ENCODE assay signal across 8 cellular contexts in genomic region chr22:22110548-22111266, GRCh38.
DNase-seq lines count a peak whose midpoint lies in the region; ATAC-seq and TF ChIP-seq lines count a peak whose summit lies in the region.

No MANE protein-coding gene starts in this region.

- TF ChIP-seq CTCF in AG09309 (IDR thresholded peaks at IDR 0.05; ENCODE audit: control insufficient read depth, insufficient read depth, low read depth, low read length, missing control alignments) (peak; percentile 56), GM10248 (IDR thresholded peaks at IDR 0.05; ENCODE audit: control extremely low read depth, extremely low read depth, low read depth, missing control alignments) (peak; percentile 56), H9 (conservative IDR thresholded peaks at IDR 0.05) (peak; percentile 57), retinal pigment epithelial cell (conservative IDR thresholded peaks at IDR 0.05; ENCODE audit: low read depth, low read length) (peak; percentile 79)
- peak; percentile 60 for TF ChIP-seq CTCF in activated CD8-positive, alpha-beta T cell treated with anti-CD3 and anti-CD28 coated beads for 36 hours (IDR thresholded peaks at IDR 0.05)

- H2BK120ac ChIP-seq in H9 (ENCODE audit: low read depth, low read length, poor library complexity, severe bottlenecking): no peak overlapping the region

- H3K27me3 Mint-ChIP-seq in H9 (ENCODE audit: low read depth): peaks cover 88% of the 10 kb centered on the region
- no peaks in the 10 kb centered on the region for H3K27me3 Mint-ChIP-seq in activated CD8-positive, alpha-beta T cell treated with anti-CD3 and anti-CD28 coated beads for 36 hours

- peaks cover 26% of the 10 kb centered on the region for H3K27me3 ChIP-seq in H9 (ENCODE audit: insufficient read depth, low read length)
- H3K27me3 ChIP-seq in Karpas-422 (ENCODE audit: low read length): no peaks in the 10 kb centered on the region

- H3K9me3 Mint-ChIP-seq in H9: no peaks in the 10 kb centered on the region
- no peaks in the 10 kb centered on the region for H3K9me3 Mint-ChIP-seq in activated CD8-positive, alpha-beta T cell treated with anti-CD3 and anti-CD28 coated beads for 36 hours

- H3K4me2 ChIP-seq in H9 (ENCODE audit: insufficient read depth, insufficient read length, low read length) (no peak overlapping the region), Karpas-422 (ENCODE audit: low read depth, low read length, poor library complexity, severe bottlenecking) (peak overlapping the region; percentile 70)

- peak; percentile 20 for DNase-seq in AG09309 (ENCODE audit: low read depth)
- peak; percentile 87 for DNase-seq in GM10248 (ENCODE audit: extremely low spot score)
- DNase-seq in H9: peak; percentile 51
- DNase-seq in Karpas-422: peak; percentile 98
- DNase-seq in activated CD8-positive, alpha-beta T cell treated with anti-CD3 and anti-CD28 coated beads for 36 hours: peak; percentile 68
- DNase-seq in head of caudate nucleus: peak; percentile 12 to 85 (median 64)
- peak; percentile 48 for DNase-seq in retinal pigment epithelial cell (ENCODE audit: low read depth)
- DNase-seq in mucosa of gallbladder (ENCODE audit: low spot score): no peak

- H4K5ac ChIP-seq in H9 (ENCODE audit: insufficient read length, low read depth, low read length): no peak overlapping the region

- intact Hi-C loops in activated CD8-positive, alpha-beta T cell treated with anti-CD3 and anti-CD28 coated beads for 36 hours (cut with micrococcal nuclease): no loop called here
- intact Hi-C loops in head of caudate nucleus (cut with DNase I): no loop called here

- POLR2A ChIA-PET in GM10248 (lab: Yijun Ruan, JAX): interaction anchor here (0.5 kb wide), 1 partner anchor 343 kb away, joined by 4 read pairs; no protein-coding TSS in a partner anchor
- POLR2A ChIA-PET in activated CD8-positive, alpha-beta T cell treated with anti-CD3 and anti-CD28 coated beads for 36 hours (lab: Charles Lee): no interaction called here

- no peak overlapping the region for H2BK20ac ChIP-seq in H9 (ENCODE audit: low read depth, low read length, poor library complexity, severe bottlenecking)

- H4K8ac ChIP-seq in H9 (replicated peaks; ENCODE audit: insufficient read length, low read depth, low read length): no peak overlapping the region

- H3K23me2 ChIP-seq in H9 (ENCODE audit: insufficient read length, low read depth, low read length, poor library complexity, severe bottlenecking): no peaks in the 10 kb centered on the region

- H2AK5ac ChIP-seq in H9 (ENCODE audit: insufficient read length, low read length): no peak overlapping the region

- H3K4me3 ChIP-seq in AG09309 (ENCODE audit: control insufficient read depth, low read depth, low read length) (no peak overlapping the region), Karpas-422 (ENCODE audit: low read length) (peak overlapping the region; percentile 53), retinal pigment epithelial cell (ENCODE audit: low read length) (no peak overlapping the region)

- H3T11ph ChIP-seq in H9 (ENCODE audit: low read length): no peak overlapping the region

- no CpG with 5 or more reads among the region's 7 CpGs for WGBS in H9 (ENCODE audit: extremely low coverage, insufficient read length, low lambda C conversion rate)

- H3K4me1 Mint-ChIP-seq in H9: peaks cover 9 to 17% of the 10 kb centered on the region in 2 experiments
- peaks cover 10% of the 10 kb centered on the region for H3K4me1 Mint-ChIP-seq in activated CD8-positive, alpha-beta T cell treated with anti-CD3 and anti-CD28 coated beads for 36 hours (ENCODE audit: low read depth)

- no peak overlapping the region for H3K56ac ChIP-seq in H9 (ENCODE audit: insufficient read length, low read depth, low read length)

- H3K18ac ChIP-seq in H9 (ENCODE audit: insufficient read length, low read depth, low read length): no peak overlapping the region

- no peak overlapping the region for H3K4ac ChIP-seq in H9 (ENCODE audit: low read depth, low read length)

- no peaks in the 10 kb centered on the region for H3K4me1 ChIP-seq in H9 (ENCODE audit: insufficient read depth, low read length)
- H3K4me1 ChIP-seq in Karpas-422 (ENCODE audit: low read length): peaks cover 45% of the 10 kb centered on the region

- no peak overlapping the region for H3K23ac ChIP-seq in H9 (ENCODE audit: insufficient read length, low read depth, low read length)

- H3K27ac ChIP-seq in H9 (ENCODE audit: insufficient read length, low read depth, low read length) (no peak overlapping the region), Karpas-422 (ENCODE audit: low read length) (peak overlapping the region; percentile 89)

- H4K91ac ChIP-seq in H9 (ENCODE audit: insufficient read length, low read depth, low read length): no peak overlapping the region

- no peaks in the 10 kb centered on the region for H3K9me3 ChIP-seq in H9 (ENCODE audit: control insufficient read depth, low read depth, low read length)
- H3K9me3 ChIP-seq in Karpas-422 (ENCODE audit: low read length): no peaks in the 10 kb centered on the region

- H2BK15ac ChIP-seq in H9 (ENCODE audit: low read depth, low read length): no peak overlapping the region

- H3K27ac Mint-ChIP-seq in H9: no peak overlapping the region
- H3K27ac Mint-ChIP-seq in activated CD8-positive, alpha-beta T cell treated with anti-CD3 and anti-CD28 coated beads for 36 hours: no peak overlapping the region

- H3K36me3 ChIP-seq in Karpas-422 (ENCODE audit: insufficient read depth, low read length): no peaks in the 10 kb centered on the region

- no peak overlapping the region for H2BK12ac ChIP-seq in H9 (ENCODE audit: insufficient read length, low read depth, low read length)

- H2BK5ac ChIP-seq in H9 (ENCODE audit: insufficient read length, low read length): no peak overlapping the region

- H3K79me1 ChIP-seq in H9 (ENCODE audit: insufficient read depth, low read depth, low read length, poor library complexity, severe bottlenecking): no peaks in the 10 kb centered on the region

- H3K4me3 Mint-ChIP-seq in H9: no peak overlapping the region
- H3K4me3 Mint-ChIP-seq in activated CD8-positive, alpha-beta T cell treated with anti-CD3 and anti-CD28 coated beads for 36 hours: no peak overlapping the region

- no peak overlapping the region for H3K9ac ChIP-seq in H9 (ENCODE audit: extremely low read depth, insufficient read length, low read length)
- H3K9ac ChIP-seq in Karpas-422 (ENCODE audit: low read length): peak overlapping the region; percentile 67

- CTCF ChIA-PET in GM10248 (lab: Yijun Ruan, JAX): interaction anchor here (0.7 to 5.0 kb wide), 30 partner anchors 9 to 125 kb away, joined by 3 to 39 read pairs (median 4); no protein-coding TSS in a partner anchor
- CTCF ChIA-PET in activated CD8-positive, alpha-beta T cell treated with anti-CD3 and anti-CD28 coated beads for 36 hours (lab: Charles Lee): interaction anchor here (0.7 to 2.5 kb wide), 10 partner anchors 8 to 50 kb away, joined by 3 to 11 read pairs (median 3); no protein-coding TSS in a partner anchor

- H2AFZ ChIP-seq in H9 (ENCODE audit: low read length): no peak overlapping the region
- peak overlapping the region; percentile 47 for H2AFZ ChIP-seq in Karpas-422 (ENCODE audit: low read length)

- peak; percentile 90 for ATAC-seq in activated CD8-positive, alpha-beta T cell treated with anti-CD3 and anti-CD28 coated beads for 36 hours

- no peaks in the 10 kb centered on the region for H4K20me1 ChIP-seq in H9 (ENCODE audit: control insufficient read depth, insufficient read depth, insufficient read length)
- no peaks in the 10 kb centered on the region for H4K20me1 ChIP-seq in Karpas-422 (ENCODE audit: insufficient read depth, low read depth, low read length)

- no peaks in the 10 kb centered on the region for H3K79me2 ChIP-seq in H9 (ENCODE audit: insufficient read depth, low read length)
- no peaks in the 10 kb centered on the region for H3K79me2 ChIP-seq in Karpas-422 (ENCODE audit: low read length)

- H3K36me3 Mint-ChIP-seq in H9 (ENCODE audit: insufficient read depth in 1 of 3, low read depth in 3 of 3): no peaks in the 10 kb centered on the region
- H3K36me3 Mint-ChIP-seq in activated CD8-positive, alpha-beta T cell treated with anti-CD3 and anti-CD28 coated beads for 36 hours (ENCODE audit: low read depth): no peaks in the 10 kb centered on the region

- no peak overlapping the region for H3K14ac ChIP-seq in H9 (ENCODE audit: insufficient read depth, low read length)

- no peaks in the 10 kb centered on the region for H3K9me2 ChIP-seq in Karpas-422 (replicated peaks; ENCODE audit: insufficient read depth, low read length)
